8 cellular contexts compared by ENCODE assay signal in genomic region chr12:52151859-52152783, GRCh38. TPM values are rescaled to one million over a fixed set of nuclear protein-coding genes. Genes with fewer than 3 reads are reported as not detected.
A peak's percentile ranks its signal among the peaks of the same experiment; 100 is the strongest.
DNase-seq lines count a peak whose midpoint lies in the region; ATAC-seq, FAIRE-seq and TF ChIP-seq lines count a peak whose summit lies in the region.

No MANE protein-coding gene starts in this region.

- DNase-seq in brain microvascular endothelial cell (no peak), keratinocyte (ENCODE audit: low read depth, low spot score) (peak; percentile 92), cortex of kidney (lab: John Stamatoyannopoulos, UW) (no peak)
- DNase-seq in stimulated activated CD4-positive, alpha-beta T cell treated with anti-CD3 and anti-CD28 coated beads, Interleukin-1b, Interleukin-23, amount 100 ng/mL, for 4 hours (ENCODE audit: low read depth in 2 of 2) = peak; percentile 55 to 67

- dilution Hi-C loops in keratinocyte (cut with MboI; ENCODE audit: extremely low pct_ligation_motif_present, low sequenced_read_pairs) = no loop called here

- TF ChIP-seq CTCF in VCaP (conservative IDR thresholded peaks at IDR 0.05) = peak; percentile 98
- TF ChIP-seq CTCF in brain microvascular endothelial cell (IDR thresholded peaks at IDR 0.05; ENCODE audit: low read depth, low read length, missing control alignments) = peak; percentile 67
- TF ChIP-seq CTCF in keratinocyte (optimal IDR thresholded peaks at IDR 0.05 in 1 of 3, IDR thresholded peaks at IDR 0.05 in 1 of 3, conservative IDR thresholded peaks at IDR 0.05 in 1 of 3; ENCODE audit: extremely low read depth in 1 of 3, insufficient read depth in 2 of 3, low read length in 3 of 3) = peak in 2 of 3 experiments; percentile 62 to 95

- H3K4me2 ChIP-seq in BLaER1 = peak overlapping the region; percentile 65
- H3K4me2 ChIP-seq in keratinocyte (ENCODE audit: control insufficient read depth, extremely low read depth, insufficient read depth, low read depth, low read length) = peak overlapping the region; percentile 42

- H3K36me3 ChIP-seq in BLaER1 (no peaks in the 10 kb centered on the region), brain microvascular endothelial cell (replicated peaks) (no peaks in the 10 kb centered on the region), keratinocyte (ENCODE audit: control insufficient read depth in 2 of 2, extremely low read depth in 1 of 2, insufficient read depth in 2 of 2, low read length in 2 of 2) (no peaks in the 10 kb centered on the region)

- no peak overlapping the region; the same call in 1 of the 2 replicates for H3K9ac ChIP-seq in BLaER1
- peak overlapping the region; percentile 100 for H3K9ac ChIP-seq in keratinocyte (ENCODE audit: control insufficient read depth, extremely low read depth, insufficient read depth, low read length)

- H3K27me3 ChIP-seq in BLaER1 = no peaks in the 10 kb centered on the region
- H3K27me3 ChIP-seq in brain microvascular endothelial cell (replicated peaks) = no peaks in the 10 kb centered on the region
- no peaks in the 10 kb centered on the region for H3K27me3 ChIP-seq in keratinocyte (ENCODE audit: control insufficient read depth, extremely low read depth, insufficient read depth, low read length)

- H2AFZ ChIP-seq in keratinocyte (ENCODE audit: control insufficient read depth, low read length) = no peak overlapping the region

- H3K9me3 ChIP-seq in BLaER1 = no peaks in the 10 kb centered on the region
- H3K9me3 ChIP-seq in keratinocyte (ENCODE audit: control insufficient read depth, low read depth, low read length) = no peaks in the 10 kb centered on the region

- ATAC-seq in HG02981 (IDR thresholded peaks at IDR 0.05; ENCODE audit: unreplicated experiment) = peak; percentile 36
- ATAC-seq in HG03469 (IDR thresholded peaks at IDR 0.05; ENCODE audit: unreplicated experiment) = no peak

- in situ Hi-C loops in brain microvascular endothelial cell (cut with HindIII; ENCODE audit: low pct_ligation_motif_present, low sequenced_read_pairs) = no loop called here

- peak overlapping the region; percentile 54 for H3K4me3 ChIP-seq in BLaER1
- peak overlapping the region; percentile 46 for H3K4me3 ChIP-seq in brain microvascular endothelial cell (ENCODE audit: low read depth, low read length)
- H3K4me3 ChIP-seq in keratinocyte (ENCODE audit: control insufficient read depth in 2 of 3, extremely low read depth in 1 of 3, insufficient read depth in 2 of 3, low read depth in 1 of 3, low read length in 3 of 3) = no peak overlapping the region

- H3K27ac ChIP-seq in BLaER1 = no peak overlapping the region
- peak overlapping the region; percentile 63; the same call in 1 of the 2 replicates for H3K27ac ChIP-seq in VCaP
- no peak overlapping the region for H3K27ac ChIP-seq in brain microvascular endothelial cell
- H3K27ac ChIP-seq in keratinocyte (ENCODE audit: control insufficient read depth, insufficient read depth, low read length) = peak overlapping the region; percentile 100

- no peaks in the 10 kb centered on the region for H3K9me1 ChIP-seq in keratinocyte (ENCODE audit: control insufficient read depth, extremely low read depth, insufficient read depth, low read length)

- FAIRE-seq in keratinocyte (lab: Jason Lieb, UNC) = peak; percentile 9

- no peaks in the 10 kb centered on the region for H3K79me2 ChIP-seq in keratinocyte (ENCODE audit: control insufficient read depth, insufficient read depth, low read length)

- H4K20me1 ChIP-seq in BLaER1 (no peaks in the 10 kb centered on the region), keratinocyte (ENCODE audit: control insufficient read depth, extremely low read depth, insufficient read depth, low read length) (no peaks in the 10 kb centered on the region)

- H3K4me1 ChIP-seq in BLaER1 (peaks cover 35% of the 10 kb centered on the region), keratinocyte (ENCODE audit: control insufficient read depth, extremely low read depth, insufficient read depth, low read length) (peaks cover 84% of the 10 kb centered on the region)

RNA-seq across cellular contexts. Expression of gene KRT80, which starts 39.7 kb away (rescaled TPM):
- 3.3 to 7.2 TPM (median 4.1 TPM) in 3 replicates for polyA plus RNA-seq in keratinocyte
- 109 TPM for polyA plus RNA-seq in keratinocyte (2011; ENCODE audit: low read depth)
- polyA plus RNA-seq in keratinocyte (2011; cell fraction: cytosol; rRNA removed) = 4.2 and 7.4 TPM in 2 replicates
- polyA plus RNA-seq in keratinocyte (2011; cell fraction: nucleus; rRNA removed) = 7.3 and 11.7 TPM in 2 replicates
- 7.1 and 246 TPM in 2 replicates for polyA plus RNA-seq in keratinocyte (2012; ENCODE audit: low replicate concordance)
- 4.3 to 10.4 TPM (median 6.0 TPM) in 3 replicates for polyA minus RNA-seq in keratinocyte
- 7.9 TPM for polyA minus RNA-seq in keratinocyte (2011; cell fraction: cytosol; rRNA and poly(A)+ RNA removed)
- 6.9 and 10.4 TPM in 2 replicates for polyA minus RNA-seq in keratinocyte (2011; cell fraction: nucleus; rRNA and poly(A)+ RNA removed)

Comparison
In these comparisons a context has a peak if more than half of its experiments do, and no peak if none do; other contexts are left out.
1. H3K27ac ChIP-seq: peak in VCaP (single experiment) and keratinocyte (single experiment); none in BLaER1 (single experiment) and brain microvascular endothelial cell (single experiment).
2. H3K4me3 ChIP-seq: peak in BLaER1 (single experiment) and brain microvascular endothelial cell (single experiment); none in keratinocyte (0 of 3).
3. DNase-seq: peak in keratinocyte (single experiment) and stimulated activated CD4-positive, alpha-beta T cell treated with anti-CD3 and anti-CD28 coated beads, Interleukin-1b, Interleukin-23, amount 100 ng/mL, for 4 hours (2 of 2); none in brain microvascular endothelial cell (single experiment) and cortex of kidney (single experiment).
4. Peak in every context shown above with its lines, with median percentiles within 50 percentile points of each other: CTCF ChIP-seq.